8 cellular contexts compared by ENCODE assay signal in the genomic region with DNA sequence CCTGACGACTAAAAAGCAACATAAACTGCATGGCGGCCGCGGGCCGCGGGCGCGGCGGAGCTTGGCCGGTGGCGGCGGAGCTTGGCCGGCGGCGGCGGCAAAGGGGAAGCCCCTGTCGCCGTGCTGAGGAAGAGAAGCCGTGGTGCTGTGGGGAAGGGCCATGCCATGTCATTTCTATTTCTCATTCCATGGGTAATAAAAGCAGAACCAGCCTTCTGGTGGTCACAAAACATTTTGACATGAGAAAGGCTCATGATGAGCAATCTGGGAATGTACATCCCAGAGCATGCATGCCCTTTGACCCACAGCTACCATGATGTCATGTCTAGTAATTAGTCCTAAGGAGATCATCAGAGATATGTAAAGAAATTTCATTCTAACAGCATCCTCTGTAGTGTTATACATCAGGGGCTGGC. TPM values are rescaled to one million over a fixed set of nuclear protein-coding genes. Genes with fewer than 3 reads are reported as not detected.
DNase-seq lines count a peak whose midpoint lies in the region; ATAC-seq lines count a peak whose summit lies in the region.

No MANE protein-coding gene starts in this region.

- H3K36me3 Mint-ChIP-seq in stimulated activated effector memory CD8-positive, alpha-beta T cell treated with anti-CD3 and anti-CD28 coated beads, Interleukin-12 subunit alpha, Interleukin-12 subunit beta, amount 100 ng/mL, for 72 hours: no peaks in the 10 kb centered on the region

- DNase-seq in EL (peak; percentile 84), KBM-7 (peak; percentile 76), activated T-cell treated with anti-CD3 and anti-CD28 coated beads for 48 hours (ENCODE audit: low read depth) (peak; percentile 29), Right ventricle myocardium inferior (ENCODE audit: missing footprints) (no peak), NCI-H1436 treated with DMSO at 0.1 percent for 48 hours (lab: John Stamatoyannopoulos, UW) (no peak), NCI-H1436 (lab: John Stamatoyannopoulos, UW) (no peak)
- DNase-seq in stimulated activated effector memory CD8-positive, alpha-beta T cell treated with anti-CD3 and anti-CD28 coated beads, Interleukin-12 subunit alpha, Interleukin-12 subunit beta, amount 100 ng/mL, for 72 hours (ENCODE audit: low spot score in 2 of 2): peak in 1 of 2 donors; percentile 62

- in situ Hi-C loops in KBM-7 (cut with MboI; ENCODE audit: low pct_unique_long_range_greater_than_20kb, low sequenced_read_pairs): no loop called here

- H3K9me3 Mint-ChIP-seq in stimulated activated effector memory CD8-positive, alpha-beta T cell treated with anti-CD3 and anti-CD28 coated beads, Interleukin-12 subunit alpha, Interleukin-12 subunit beta, amount 100 ng/mL, for 72 hours: no peaks in the 10 kb centered on the region

- H3K27ac Mint-ChIP-seq in stimulated activated effector memory CD8-positive, alpha-beta T cell treated with anti-CD3 and anti-CD28 coated beads, Interleukin-12 subunit alpha, Interleukin-12 subunit beta, amount 100 ng/mL, for 72 hours: no peak overlapping the region

- peak overlapping the region; percentile 45 for H3K4me3 Mint-ChIP-seq in stimulated activated effector memory CD8-positive, alpha-beta T cell treated with anti-CD3 and anti-CD28 coated beads, Interleukin-12 subunit alpha, Interleukin-12 subunit beta, amount 100 ng/mL, for 72 hours

- intact Hi-C loops in Right ventricle myocardium inferior (cut with DNase I): no loop called here

- peaks cover 9% of the 10 kb centered on the region for H3K4me1 Mint-ChIP-seq in stimulated activated effector memory CD8-positive, alpha-beta T cell treated with anti-CD3 and anti-CD28 coated beads, Interleukin-12 subunit alpha, Interleukin-12 subunit beta, amount 100 ng/mL, for 72 hours

- ATAC-seq in Right ventricle myocardium inferior: peak; percentile 63
- peak; percentile 81 for ATAC-seq in stimulated activated effector memory CD8-positive, alpha-beta T cell treated with anti-CD3 and anti-CD28 coated beads, Interleukin-12 subunit alpha, Interleukin-12 subunit beta, amount 100 ng/mL, for 72 hours
- ATAC-seq in GM21381 (IDR thresholded peaks at IDR 0.05; ENCODE audit: unreplicated experiment): no peak

RNA-seq across cellular contexts. Expression of a gene that starts 23.9 kb away (rescaled TPM):
- total RNA-seq in Right ventricle myocardium inferior: 10.3 TPM

RNA-seq across cellular contexts. Expression of a gene that starts 47.1 kb away (rescaled TPM):
- total RNA-seq in Right ventricle myocardium inferior: 13.4 TPM

Comparison
In these comparisons a context has a peak if more than half of its experiments do, and no peak if none do; other contexts are left out.
1. DNase-seq: peak in EL (single experiment), KBM-7 (single experiment) and activated T-cell treated with anti-CD3 and anti-CD28 coated beads for 48 hours (single experiment); none in Right ventricle myocardium inferior (single experiment), NCI-H1436 treated with DMSO at 0.1 percent for 48 hours (single experiment) and NCI-H1436 (single experiment).